In genomic region chr15:65829150-65829764, GRCh38 we compare ENCODE assay signal across 9 cellular contexts. TPM values are rescaled to one million over a fixed set of nuclear protein-coding genes. Genes with fewer than 3 reads are reported as not detected.
DNase-seq lines count a peak whose midpoint lies in the region; ATAC-seq, FAIRE-seq and TF ChIP-seq lines count a peak whose summit lies in the region.
"Had no signal": no experiment of that assay in that cellular context is flagged by ENCODE, and none has a peak within 500 bp of the region (broad histone marks: within the 10 kb centered on the region; RNA-seq: fewer than 3 reads in every experiment).

No MANE protein-coding gene starts in this region.

- peak overlapping the region; percentile 93 for H3K27ac Mint-ChIP-seq in CD8-positive, alpha-beta T cell
- peak overlapping the region; percentile 65 for H3K27ac Mint-ChIP-seq in endothelial cell (ENCODE audit: unreplicated experiment)

- no peaks in the 10 kb centered on the region for H3K9me3 ChIP-seq in CD8-positive, alpha-beta T cell (ENCODE audit: low read length)
- H3K9me3 ChIP-seq in prostate gland: no peaks in the 10 kb centered on the region
- H3K9me3 ChIP-seq: SJCRH30 had no signal

- H3K4me3 Mint-ChIP-seq in CD8-positive, alpha-beta T cell: peak overlapping the region; percentile 64
- no peak overlapping the region for H3K4me3 Mint-ChIP-seq in endothelial cell (ENCODE audit: unreplicated experiment)

- FAIRE-seq in GM12892 (lab: Jason Lieb, UNC): peak; percentile 86

- peak overlapping the region; percentile 12 for H3K4me3 ChIP-seq in CD8-positive, alpha-beta T cell (ENCODE audit: low read depth, low read length)
- H3K4me3 ChIP-seq in prostate gland: no peak overlapping the region
- H3K4me3 ChIP-seq: SJCRH30 had no signal

- peak in 1 of 7 experiments; percentile 21 for DNase-seq in CD8-positive, alpha-beta T cell
- no peak for DNase-seq in GM12892 (ENCODE audit: insufficient read length)
- peak; percentile 14 for DNase-seq in RPMI7951 (ENCODE audit: low read depth)
- DNase-seq in endothelial cell (ENCODE audit: low spot score): no peak
- DNase-seq in prostate gland (ENCODE audit: low spot score): no peak
- no peak for DNase-seq in amygdala (lab: John Stamatoyannopoulos, UW)
- no peak for DNase-seq in stimulated activated CD4-positive, alpha-beta T cell treated with anti-CD3 and anti-CD28 coated beads, Interleukin-4, amount 100 ng/mL, for 1 hour
- DNase-seq in stimulated activated naive CD4-positive, alpha-beta T cell treated with Interleukin-2 at 50 U/mL for 16 hours (lab: John Stamatoyannopoulos, UW): no peak

- ATAC-seq in CD8-positive, alpha-beta T cell: peak; percentile 43

- H3K27ac ChIP-seq in CD8-positive, alpha-beta T cell (ENCODE audit: low read depth, low read length): peak overlapping the region; percentile 66
- peak overlapping the region in 1 of 2 donors; percentile 9 for H3K27ac ChIP-seq in prostate gland
- H3K27ac ChIP-seq: SJCRH30 had no signal

- no peaks in the 10 kb centered on the region for H3K36me3 Mint-ChIP-seq in CD8-positive, alpha-beta T cell
- H3K36me3 Mint-ChIP-seq in endothelial cell (ENCODE audit: low read depth, unreplicated experiment): no peaks in the 10 kb centered on the region

- H3K9me3 Mint-ChIP-seq in CD8-positive, alpha-beta T cell: no peaks in the 10 kb centered on the region
- peaks cover 3% of the 10 kb centered on the region for H3K9me3 Mint-ChIP-seq in endothelial cell (ENCODE audit: unreplicated experiment)

- H3K27me3 ChIP-seq in CD8-positive, alpha-beta T cell (ENCODE audit: insufficient read depth, low read length): no peaks in the 10 kb centered on the region
- no peaks in the 10 kb centered on the region for H3K27me3 ChIP-seq in prostate gland (replicated peaks; ENCODE audit: insufficient read depth)
- H3K27me3 ChIP-seq: SJCRH30 had no signal

- H3K36me3 ChIP-seq in CD8-positive, alpha-beta T cell (ENCODE audit: insufficient read depth, low read length): no peaks in the 10 kb centered on the region
- no peaks in the 10 kb centered on the region for H3K36me3 ChIP-seq in prostate gland
- H3K36me3 ChIP-seq: SJCRH30 had no signal

- POLR2A ChIA-PET in CD8-positive, alpha-beta T cell (lab: Charles Lee): interaction anchor here (0.5 to 2.2 kb wide), 7 partner anchors 10 to 676 kb away, joined by 3 to 13 read pairs (median 3); partner anchors contain the start of genes DENND4A and ZWILCH

- CTCF ChIA-PET in CD8-positive, alpha-beta T cell (lab: Charles Lee): interaction anchor here (0.6 to 1.9 kb wide), 27 partner anchors 8 to 170 kb away, joined by 3 to 27 read pairs (median 4); partner anchors contain the start of genes DENND4A and RAB11A

- peaks cover 64% of the 10 kb centered on the region for H3K4me1 Mint-ChIP-seq in CD8-positive, alpha-beta T cell (ENCODE audit: low read depth)
- H3K4me1 Mint-ChIP-seq in endothelial cell (ENCODE audit: unreplicated experiment): peaks cover 51% of the 10 kb centered on the region

- no peaks in the 10 kb centered on the region for H3K27me3 Mint-ChIP-seq in CD8-positive, alpha-beta T cell (ENCODE audit: low read depth)
- peaks cover 3% of the 10 kb centered on the region for H3K27me3 Mint-ChIP-seq in endothelial cell (ENCODE audit: unreplicated experiment)

- intact Hi-C loops in CD8-positive, alpha-beta T cell (cut with DNase I, micrococcal nuclease): no loop called here
- intact Hi-C loops in prostate gland (cut with DNase I): no loop called here

- no peak for TF ChIP-seq POLR2A in GM12892 (IDR thresholded peaks at IDR 0.05; ENCODE audit: low read depth, low read length)
- TF ChIP-seq POLR2A in prostate gland (IDR thresholded peaks at IDR 0.05): no peak

- TF ChIP-seq CTCF in CD8-positive, alpha-beta T cell (IDR thresholded peaks at IDR 0.05): peak; percentile 80
- TF ChIP-seq CTCF in endothelial cell (IDR thresholded peaks at IDR 0.05; ENCODE audit: unreplicated experiment): peak; percentile 55
- TF ChIP-seq CTCF in prostate gland (IDR thresholded peaks at IDR 0.05): peak in 3 of 4 experiments; percentile 36 to 58 (median 55)

- peaks cover 61% of the 10 kb centered on the region for H3K4me1 ChIP-seq in CD8-positive, alpha-beta T cell (ENCODE audit: insufficient read depth, low read length)
- peaks cover 11% of the 10 kb centered on the region for H3K4me1 ChIP-seq in prostate gland (replicated peaks)

- WGBS in prostate gland: 59% methylated on average over 7 of the region's 7 CpGs

RNA-seq across cellular contexts. Expression of gene DENND4A, which starts 37.2 kb away (rescaled TPM):
- 100 to 1,000 TPM; 105 TPM for total RNA-seq in CD8-positive, alpha-beta T cell
- 38.8 TPM for polyA plus RNA-seq in GM12892 (2012; ENCODE audit: missing spikeins)
- total RNA-seq in RPMI7951 (2014; rRNA removed; shearing (Covaris generic)): 11.1 and 19.0 TPM in 2 replicates
- total RNA-seq in endothelial cell (ENCODE audit: unreplicated experiment) (17.1 TPM), prostate gland (10 to 100 TPM; 24.5 to 49.6 TPM)

RNA-seq across cellular contexts. Expression of gene RAB11A, which starts 40.0 kb away (rescaled TPM):
- total RNA-seq in CD8-positive, alpha-beta T cell: 10 to 100 TPM; 85.9 to 88.3 TPM
- 239 TPM for polyA plus RNA-seq in GM12892 (2012; ENCODE audit: missing spikeins)
- total RNA-seq in RPMI7951 (2014; rRNA removed; shearing (Covaris generic)): 209 and 266 TPM in 2 replicates
- total RNA-seq in endothelial cell (ENCODE audit: unreplicated experiment) (482 TPM), prostate gland (100 to 1,000 TPM; 178 to 223 TPM)
